Comparison of ENCODE assay signal across 11 cellular contexts in genomic region chr14:76948213-76948947, GRCh38.
DNase-seq lines count a peak whose midpoint lies in the region; ATAC-seq and TF ChIP-seq lines count a peak whose summit lies in the region.
"Had no signal": no experiment of that assay in that cellular context is flagged by ENCODE, and none has a peak within 500 bp of the region (broad histone marks: within the 10 kb centered on the region; RNA-seq: fewer than 3 reads in every experiment).

No MANE protein-coding gene starts in this region.

- TF ChIP-seq CTCF in natural killer cell (IDR thresholded peaks at IDR 0.05), result no peak
- no peak for TF ChIP-seq CTCF in foreskin keratinocyte (conservative IDR thresholded peaks at IDR 0.05)

- no peaks in the 10 kb centered on the region for H3K9me3 Mint-ChIP-seq in natural killer cell treated with Interleukin-12 subunit alpha and Interleukin-12 subunit beta and Interleukin-15 and Interleukin-18, amount 100 ng/mL, for 72 hours
- no peaks in the 10 kb centered on the region for H3K9me3 Mint-ChIP-seq in natural killer cell
- no peaks in the 10 kb centered on the region for H3K9me3 Mint-ChIP-seq in naive thymus-derived CD8-positive, alpha-beta T cell

- DNase-seq in natural killer cell treated with Interleukin-12 subunit alpha and Interleukin-12 subunit beta and Interleukin-15 and Interleukin-18, amount 100 ng/mL, for 72 hours (ENCODE audit: low spot score), result no peak
- DNase-seq in natural killer cell (no peak), epithelial cell of prostate (ENCODE audit: low read depth, low spot score) (no peak), foreskin keratinocyte (no peak), amniotic stem cell (lab: John Stamatoyannopoulos, UW) (no peak), inferior parietal cortex (ENCODE audit: extremely low spot score) (no peak), retina (no peak)
- no peak for DNase-seq in naive thymus-derived CD8-positive, alpha-beta T cell
- DNase-seq: activated T-cell treated with anti-CD3 and anti-CD28 coated beads for 4 hours; Karpas-422; stimulated activated naive CD8-positive, alpha-beta T cell treated with anti-CD3 and anti-CD28 coated beads, Interleukin-15, Interleukin-2, amounts not matched to agents 100 U/mL and 50 U/mL, for 24 hours had no signal

- H3K4me1 Mint-ChIP-seq in natural killer cell treated with Interleukin-12 subunit alpha and Interleukin-12 subunit beta and Interleukin-15 and Interleukin-18, amount 100 ng/mL, for 72 hours (ENCODE audit: low read depth in 2 of 2), result peaks cover 42 to 43% of the 10 kb centered on the region in 2 donors
- H3K4me1 Mint-ChIP-seq in natural killer cell, result peaks cover 13 to 25% of the 10 kb centered on the region in 2 donors
- H3K4me1 Mint-ChIP-seq in naive thymus-derived CD8-positive, alpha-beta T cell, result peaks cover 8 to 32% (median 23%) of the 10 kb centered on the region in 4 donors

- no peaks in the 10 kb centered on the region for H3K27me3 Mint-ChIP-seq in natural killer cell treated with Interleukin-12 subunit alpha and Interleukin-12 subunit beta and Interleukin-15 and Interleukin-18, amount 100 ng/mL, for 72 hours
- H3K27me3 Mint-ChIP-seq in natural killer cell (ENCODE audit: low read depth in 2 of 2), result no peaks in the 10 kb centered on the region
- no peaks in the 10 kb centered on the region for H3K27me3 Mint-ChIP-seq in naive thymus-derived CD8-positive, alpha-beta T cell

- H3K36me3 Mint-ChIP-seq in natural killer cell treated with Interleukin-12 subunit alpha and Interleukin-12 subunit beta and Interleukin-15 and Interleukin-18, amount 100 ng/mL, for 72 hours, result no peaks in the 10 kb centered on the region
- no peaks in the 10 kb centered on the region for H3K36me3 Mint-ChIP-seq in natural killer cell
- no peaks in the 10 kb centered on the region for H3K36me3 Mint-ChIP-seq in naive thymus-derived CD8-positive, alpha-beta T cell

- H3K4me1 ChIP-seq in foreskin keratinocyte, result peaks cover 12% of the 10 kb centered on the region

- peak overlapping the region; percentile 33 to 91 for H3K27ac Mint-ChIP-seq in natural killer cell treated with Interleukin-12 subunit alpha and Interleukin-12 subunit beta and Interleukin-15 and Interleukin-18, amount 100 ng/mL, for 72 hours
- peak overlapping the region in 1 of 2 donors; percentile 89 for H3K27ac Mint-ChIP-seq in natural killer cell
- peak overlapping the region in 6 of 10 donors; percentile 20 to 82 (median 64) for H3K27ac Mint-ChIP-seq in naive thymus-derived CD8-positive, alpha-beta T cell

- H3K4me3 Mint-ChIP-seq in natural killer cell treated with Interleukin-12 subunit alpha and Interleukin-12 subunit beta and Interleukin-15 and Interleukin-18, amount 100 ng/mL, for 72 hours, result peak overlapping the region; percentile 22
- H3K4me3 Mint-ChIP-seq in natural killer cell, result no peak overlapping the region
- peak overlapping the region in 1 of 10 donors; percentile 61 for H3K4me3 Mint-ChIP-seq in naive thymus-derived CD8-positive, alpha-beta T cell

- POLR2A ChIA-PET in naive thymus-derived CD8-positive, alpha-beta T cell (lab: Charles Lee), result interaction anchor here (1.3 to 2.6 kb wide), 9 partner anchors 7 to 97 kb away, joined by 3 to 14 read pairs (median 8); no protein-coding TSS in a partner anchor

- intact Hi-C loops in natural killer cell (cut with micrococcal nuclease), result no loop called here

- no peak for ATAC-seq in natural killer cell treated with Interleukin-12 subunit alpha and Interleukin-12 subunit beta and Interleukin-15 and Interleukin-18, amount 100 ng/mL, for 72 hours
- ATAC-seq in natural killer cell (no peak), foreskin keratinocyte (no peak)
- no peak for ATAC-seq in naive thymus-derived CD8-positive, alpha-beta T cell
- ATAC-seq: stimulated activated naive CD8-positive, alpha-beta T cell treated with anti-CD3 and anti-CD28 coated beads, Interleukin-15, Interleukin-2, amounts not matched to agents 100 U/mL and 50 U/mL, for 24 hours had no signal

- H3K27ac ChIP-seq in epithelial cell of prostate (peak overlapping the region; percentile 85), foreskin keratinocyte (no peak overlapping the region)

- no peaks in the 10 kb centered on the region for H3K27me3 ChIP-seq in foreskin keratinocyte
